9 cellular contexts compared by ENCODE assay signal in genomic region chr2:181657379-181657778, GRCh38. TPM values are rescaled to one million over a fixed set of nuclear protein-coding genes. Genes with fewer than 3 reads are reported as not detected.
DNase-seq lines count a peak whose midpoint lies in the region; ATAC-seq and TF ChIP-seq lines count a peak whose summit lies in the region.
"Had no signal": no experiment of that assay in that cellular context is flagged by ENCODE, and none has a peak within 500 bp of the region (broad histone marks: within the 10 kb centered on the region; RNA-seq: fewer than 3 reads in every experiment).

No MANE protein-coding gene starts in this region.

- no peaks in the 10 kb centered on the region for H3K36me3 Mint-ChIP-seq in CD8-positive, alpha-beta T cell
- H3K36me3 Mint-ChIP-seq in natural killer cell = no peaks in the 10 kb centered on the region

- H3K9ac ChIP-seq in HUES48 (ENCODE audit: low read depth, low read length) = no peak overlapping the region
- H3K9ac ChIP-seq in colonic mucosa (ENCODE audit: low read depth in 2 of 2, low read length in 2 of 2) = no peak overlapping the region

- H3K4me3 Mint-ChIP-seq in CD8-positive, alpha-beta T cell = peak overlapping the region; percentile 79
- peak overlapping the region; percentile 83 for H3K4me3 Mint-ChIP-seq in natural killer cell

- H3K27ac ChIP-seq in CD8-positive, alpha-beta T cell (ENCODE audit: low read depth, low read length) = no peak overlapping the region
- H3K27ac ChIP-seq in HUES48 (ENCODE audit: low read depth, low read length) (no peak overlapping the region), colonic mucosa (no peak overlapping the region)

- H3K9me3 ChIP-seq in CD8-positive, alpha-beta T cell (ENCODE audit: low read length) = no peaks in the 10 kb centered on the region
- H3K9me3 ChIP-seq in HUES48 (ENCODE audit: control insufficient read depth, insufficient read depth, low read length) (no peaks in the 10 kb centered on the region), colonic mucosa (no peaks in the 10 kb centered on the region)

- ATAC-seq in CD8-positive, alpha-beta T cell = no peak
- ATAC-seq in natural killer cell (no peak), GM21576 (IDR thresholded peaks at IDR 0.05; ENCODE audit: unreplicated experiment) (no peak)

- POLR2A ChIA-PET in CD8-positive, alpha-beta T cell (lab: Charles Lee) = no interaction called here

- peaks cover 28% of the 10 kb centered on the region for H3K27me3 Mint-ChIP-seq in CD8-positive, alpha-beta T cell (ENCODE audit: low read depth)
- H3K27me3 Mint-ChIP-seq in natural killer cell (ENCODE audit: low read depth in 2 of 2) = peaks cover 39 to 49% of the 10 kb centered on the region in 2 donors

- H3K4me1 Mint-ChIP-seq in CD8-positive, alpha-beta T cell (ENCODE audit: low read depth) = peaks cover 8% of the 10 kb centered on the region
- H3K4me1 Mint-ChIP-seq in natural killer cell = peaks cover 6 to 13% of the 10 kb centered on the region in 2 donors

- DNase-seq in CD8-positive, alpha-beta T cell = no peak
- no peak for DNase-seq in colonic mucosa
- DNase-seq in natural killer cell = no peak
- no peak for DNase-seq in inferior parietal cortex (ENCODE audit: extremely low spot score)
- no peak for DNase-seq in ureter (ENCODE audit: low spot score)
- DNase-seq in NCI-H2029 (lab: John Stamatoyannopoulos, UW) = no peak
- DNase-seq: NCI-H446 treated with DMSO at 0.1 percent for 48 hours had no signal

- no peaks in the 10 kb centered on the region for H3K27me3 ChIP-seq in CD8-positive, alpha-beta T cell (ENCODE audit: insufficient read depth, low read length)
- H3K27me3 ChIP-seq in HUES48 (ENCODE audit: control insufficient read depth, insufficient read depth, low read length) (peaks cover 92% of the 10 kb centered on the region), colonic mucosa (peaks cover 6% of the 10 kb centered on the region)

- no peak overlapping the region for H3K27ac Mint-ChIP-seq in CD8-positive, alpha-beta T cell
- no peak overlapping the region for H3K27ac Mint-ChIP-seq in natural killer cell

- peak overlapping the region; percentile 30 for H3K4me3 ChIP-seq in CD8-positive, alpha-beta T cell (ENCODE audit: low read depth, low read length)
- H3K4me3 ChIP-seq in HUES48 (ENCODE audit: low read depth, low read length) (peak overlapping the region; percentile 72), colonic mucosa (peak overlapping the region; percentile 64)

- H3K4me1 ChIP-seq in CD8-positive, alpha-beta T cell (ENCODE audit: insufficient read depth, low read length) = peaks cover 14% of the 10 kb centered on the region
- H3K4me1 ChIP-seq in HUES48 (ENCODE audit: control insufficient read depth, insufficient read depth, low read length) (peaks cover 28% of the 10 kb centered on the region), colonic mucosa (no peaks in the 10 kb centered on the region)

- intact Hi-C loops in CD8-positive, alpha-beta T cell (cut with DNase I, micrococcal nuclease) = no loop called here
- intact Hi-C loops in colonic mucosa (cut with DNase I) (no loop called here), natural killer cell (cut with micrococcal nuclease) (no loop called here)

- CTCF ChIA-PET in CD8-positive, alpha-beta T cell (lab: Charles Lee) = interaction anchor here (1.1 to 1.4 kb wide), 2 partner anchors 10 kb away, joined by 4 read pairs; no protein-coding TSS in a partner anchor

- no peak for TF ChIP-seq CTCF in CD8-positive, alpha-beta T cell (IDR thresholded peaks at IDR 0.05)
- TF ChIP-seq CTCF in colonic mucosa (IDR thresholded peaks at IDR 0.05) (no peak), natural killer cell (IDR thresholded peaks at IDR 0.05) (no peak)

- H3K9me3 Mint-ChIP-seq in CD8-positive, alpha-beta T cell = no peaks in the 10 kb centered on the region
- H3K9me3 Mint-ChIP-seq in natural killer cell = no peaks in the 10 kb centered on the region

- no peaks in the 10 kb centered on the region for H3K36me3 ChIP-seq in CD8-positive, alpha-beta T cell (ENCODE audit: insufficient read depth, low read length)
- H3K36me3 ChIP-seq in HUES48 (ENCODE audit: control insufficient read depth, insufficient read depth, low read length) (no peaks in the 10 kb centered on the region), colonic mucosa (no peaks in the 10 kb centered on the region)

RNA-seq across cellular contexts. Expression of gene CERKL, which starts 0.5 kb away (rescaled TPM):
- not detected for total RNA-seq in CD8-positive, alpha-beta T cell
- total RNA-seq in colonic mucosa (under 1 TPM; 0.20 to 0.24 TPM), natural killer cell (not detected), ureter (0.29 TPM)

RNA-seq across cellular contexts. Expression of gene NEUROD1, which starts 22.9 kb away (rescaled TPM):
- total RNA-seq in CD8-positive, alpha-beta T cell = not detected
- total RNA-seq in colonic mucosa = 1 to 10 TPM; 1.8 to 3.0 TPM
- total RNA-seq in natural killer cell = not detected
- not detected for total RNA-seq in ureter
